Comparison of ENCODE assay signal across 1 cellular context in genomic region chr3:47162695-47163022, GRCh38.
TF ChIP-seq lines count a peak whose summit lies in the region.

No MANE protein-coding gene starts in this region.

TF ChIP-seq in HEK293, 187 proteins besides CTCF, POLR2A, EP300 and RAD21 (continued from another document):
- TF ChIP-seq ZNF704 (tag by site-specific recombination; IDR thresholded peaks at IDR 0.05): no peak
- TF ChIP-seq ZNF223 (tag by site-specific recombination; IDR thresholded peaks at IDR 0.05): no peak
- no peak for TF ChIP-seq ELK4 (IDR thresholded peaks at IDR 0.05; ENCODE audit: borderline replicate concordance, low read depth, low read length)
- no peak for TF ChIP-seq ZFP69B (tag by site-specific recombination; IDR thresholded peaks at IDR 0.05)
- TF ChIP-seq ZNF558 (tag by site-specific recombination; IDR thresholded peaks at IDR 0.05): no peak
- TF ChIP-seq ZNF311 (tag by site-specific recombination; IDR thresholded peaks at IDR 0.05; ENCODE audit: borderline replicate concordance): no peak
- TF ChIP-seq PRDM1 (tag by site-specific recombination; IDR thresholded peaks at IDR 0.05): no peak
